Comparison of ENCODE assay signal across 1 cellular context in the genomic region with DNA sequence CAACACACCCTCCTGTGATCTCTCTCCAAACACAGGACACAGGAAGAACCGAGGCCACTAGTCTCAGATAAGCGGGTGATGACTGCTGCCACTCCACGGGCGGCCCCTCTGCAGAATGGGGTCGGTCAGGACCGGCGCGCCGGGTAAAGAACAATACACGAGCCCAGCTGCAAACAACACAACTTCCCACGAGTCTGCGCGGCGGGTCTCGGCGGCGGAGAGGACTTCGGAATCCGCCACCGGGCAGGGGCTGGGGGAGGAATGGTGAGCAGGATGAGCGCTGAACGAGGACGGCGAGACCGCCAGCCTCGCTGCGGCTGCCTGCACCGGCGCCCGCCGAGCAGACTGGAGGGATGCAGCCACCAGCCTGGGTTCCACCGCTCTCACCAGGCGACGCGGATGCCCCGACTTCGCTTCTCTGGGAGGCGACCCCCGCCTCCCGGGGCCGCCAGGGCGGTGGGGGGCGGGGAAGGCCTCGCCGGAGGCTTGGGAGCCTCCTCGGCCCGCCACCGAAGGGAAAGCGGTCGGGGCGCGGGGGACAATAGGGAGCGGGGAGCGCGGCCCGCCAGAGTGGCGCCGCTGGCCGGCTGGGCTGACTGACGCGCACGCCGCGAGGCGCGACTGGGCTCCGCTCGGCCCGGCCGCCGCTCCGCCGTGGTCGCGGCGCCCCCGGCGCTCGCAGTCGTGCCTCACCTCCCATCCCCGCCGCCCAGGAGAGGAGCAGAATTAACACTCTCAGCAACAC.
TF ChIP-seq lines count a peak whose summit lies in the region.

No MANE protein-coding gene starts in this region.

TF ChIP-seq in HepG2, 621 proteins besides CTCF, POLR2A, EP300 and RAD21 (continued from another document and continues in another):
- TF ChIP-seq, protein P1, sequence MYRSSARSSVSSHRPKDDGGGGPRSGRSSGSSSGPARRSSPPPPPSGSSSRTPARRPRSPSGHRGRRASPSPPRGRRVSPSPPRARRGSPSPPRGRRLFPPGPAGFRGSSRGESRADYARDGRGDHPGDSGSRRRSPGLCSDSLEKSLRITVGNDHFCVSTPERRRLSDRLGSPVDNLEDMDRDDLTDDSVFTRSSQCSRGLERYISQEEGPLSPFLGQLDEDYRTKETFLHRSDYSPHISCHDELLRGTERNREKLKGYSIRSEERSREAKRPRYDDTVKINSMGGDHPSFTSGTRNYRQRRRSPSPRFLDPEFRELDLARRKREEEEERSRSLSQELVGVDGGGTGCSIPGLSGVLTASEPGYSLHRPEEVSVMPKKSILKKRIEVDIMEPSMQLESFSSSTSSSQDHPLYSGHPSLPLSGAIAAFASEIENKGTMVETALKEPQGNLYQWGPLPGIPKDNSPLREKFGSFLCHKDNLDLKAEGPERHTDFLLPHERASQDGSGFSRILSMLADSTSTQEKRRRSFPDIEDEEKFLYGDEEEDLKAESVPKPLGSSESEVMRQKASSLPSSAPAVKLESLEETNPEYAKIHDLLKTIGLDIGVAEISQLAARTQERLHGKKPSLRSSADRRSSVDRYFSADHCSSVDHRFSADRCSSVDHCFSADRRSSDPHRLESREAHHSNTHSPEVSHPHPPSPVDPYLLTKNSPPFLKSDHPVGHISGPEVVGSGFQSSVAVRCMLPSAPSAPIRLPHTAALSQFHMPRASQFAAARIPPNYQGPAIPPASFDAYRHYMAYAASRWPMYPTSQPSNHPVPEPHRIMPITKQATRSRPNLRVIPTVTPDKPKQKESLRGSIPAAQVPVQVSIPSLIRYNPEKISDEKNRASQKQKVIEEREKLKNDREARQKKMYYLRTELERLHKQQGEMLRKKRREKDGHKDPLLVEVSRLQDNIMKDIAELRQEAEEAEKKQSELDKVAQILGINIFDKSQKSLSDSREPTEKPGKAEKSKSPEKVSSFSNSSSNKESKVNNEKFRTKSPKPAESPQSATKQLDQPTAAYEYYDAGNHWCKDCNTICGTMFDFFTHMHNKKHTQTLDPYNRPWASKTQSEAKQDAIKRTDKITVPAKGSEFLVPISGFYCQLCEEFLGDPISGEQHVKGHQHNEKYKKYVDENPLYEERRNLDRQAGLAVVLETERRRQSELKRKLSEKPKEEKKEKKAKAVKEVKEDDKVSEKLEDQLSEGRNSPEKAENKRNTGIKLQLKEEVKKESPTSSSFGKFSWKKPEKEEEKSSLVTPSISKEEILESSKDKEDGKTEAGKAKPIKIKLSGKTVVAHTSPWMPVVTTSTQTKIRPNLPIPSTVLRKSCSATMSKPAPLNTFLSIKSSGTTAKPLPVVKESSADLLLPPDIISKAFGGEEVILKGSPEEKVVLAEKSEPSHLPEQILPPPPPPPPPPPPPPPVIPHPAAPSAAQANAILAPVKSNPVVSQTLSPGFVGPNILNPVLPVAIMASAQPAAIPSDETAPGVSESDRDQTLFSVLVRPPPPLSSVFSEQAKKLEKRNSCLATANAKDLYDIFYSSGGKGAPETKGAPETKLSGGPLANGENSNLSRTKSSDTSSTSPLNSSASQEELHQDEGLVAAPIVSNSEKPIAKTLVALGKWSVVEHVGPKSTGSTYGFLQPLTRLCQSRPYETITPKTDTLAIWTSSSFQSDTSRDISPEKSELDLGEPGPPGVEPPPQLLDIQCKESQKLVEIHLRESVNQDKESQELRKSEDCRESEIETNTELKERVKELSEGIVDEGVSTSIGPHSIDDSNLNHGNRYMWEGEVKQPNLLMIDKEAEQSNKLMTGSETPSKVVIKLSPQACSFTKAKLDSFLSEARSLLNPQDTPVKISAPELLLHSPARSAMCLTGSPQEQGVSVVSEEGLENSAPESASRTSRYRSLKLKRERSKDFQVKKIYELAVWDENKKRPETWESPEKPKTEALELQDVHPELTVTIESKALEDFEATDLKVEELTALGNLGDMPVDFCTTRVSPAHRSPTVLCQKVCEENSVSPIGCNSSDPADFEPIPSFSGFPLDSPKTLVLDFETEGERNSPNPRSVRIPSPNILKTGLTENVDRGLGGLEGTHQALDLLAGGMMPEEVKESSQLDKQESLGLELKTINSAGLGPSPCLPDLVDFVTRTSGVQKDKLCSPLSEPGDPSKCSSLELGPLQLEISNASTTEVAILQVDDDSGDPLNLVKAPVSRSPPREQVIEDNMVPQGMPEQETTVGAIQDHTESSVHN (CRISPR knock-in tag; IDR thresholded peaks at IDR 0.05): no peak
- TF ChIP-seq ZKSCAN5 (CRISPR knock-in tag; IDR thresholded peaks at IDR 0.05) (no peak), ZNF510 (CRISPR knock-in tag; IDR thresholded peaks at IDR 0.05; ENCODE audit: low read depth) (no peak), ZNF569 (CRISPR knock-in tag; IDR thresholded peaks at IDR 0.05; ENCODE audit: borderline replicate concordance) (no peak), PTBP1 (IDR thresholded peaks at IDR 0.05; ENCODE audit: low read depth, low read length, poor library complexity, severe bottlenecking) (no peak), ZNF790 (CRISPR knock-in tag; IDR thresholded peaks at IDR 0.05; ENCODE audit: borderline replicate concordance) (0 out of 2 replicates have a peak, but pooled peaks have one; percentile 29), ZNF446 (CRISPR knock-in tag; IDR thresholded peaks at IDR 0.05) (0 out of 2 replicates have a peak, but pooled peaks have one; percentile 35), ZSCAN12 (CRISPR knock-in tag; IDR thresholded peaks at IDR 0.05) (no peak), SOX6 (IDR thresholded peaks at IDR 0.05) (no peak), SOX6 (CRISPR knock-in tag; IDR thresholded peaks at IDR 0.05) (0 out of 2 replicates have a peak, but pooled peaks have one; percentile 26), HNRNPK (IDR thresholded peaks at IDR 0.05; ENCODE audit: low read depth, low read length, poor library complexity, severe bottlenecking) (no peak), JARID2 (CRISPR knock-in tag; IDR thresholded peaks at IDR 0.05; ENCODE audit: insufficient replicate concordance) (no peak), ZNF720 (CRISPR knock-in tag; IDR thresholded peaks at IDR 0.05) (no peak), ZNF343 (CRISPR knock-in tag; IDR thresholded peaks at IDR 0.05) (peak; percentile 45; the same call in 1 of the 2 replicates), TOPORS (CRISPR knock-in tag; IDR thresholded peaks at IDR 0.05) (no peak), GABPB1 (CRISPR knock-in tag; IDR thresholded peaks at IDR 0.05) (no peak), MED8 (CRISPR knock-in tag; IDR thresholded peaks at IDR 0.05; ENCODE audit: insufficient replicate concordance) (no peak), ZNF781 (CRISPR knock-in tag; IDR thresholded peaks at IDR 0.05; ENCODE audit: borderline replicate concordance, not compliant biosample characterization) (peak; percentile 31)
- TF ChIP-seq, protein P2, sequence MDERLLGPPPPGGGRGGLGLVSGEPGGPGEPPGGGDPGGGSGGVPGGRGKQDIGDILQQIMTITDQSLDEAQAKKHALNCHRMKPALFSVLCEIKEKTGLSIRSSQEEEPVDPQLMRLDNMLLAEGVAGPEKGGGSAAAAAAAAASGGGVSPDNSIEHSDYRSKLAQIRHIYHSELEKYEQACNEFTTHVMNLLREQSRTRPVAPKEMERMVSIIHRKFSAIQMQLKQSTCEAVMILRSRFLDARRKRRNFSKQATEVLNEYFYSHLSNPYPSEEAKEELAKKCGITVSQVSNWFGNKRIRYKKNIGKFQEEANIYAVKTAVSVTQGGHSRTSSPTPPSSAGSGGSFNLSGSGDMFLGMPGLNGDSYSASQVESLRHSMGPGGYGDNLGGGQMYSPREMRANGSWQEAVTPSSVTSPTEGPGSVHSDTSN (CRISPR knock-in tag; IDR thresholded peaks at IDR 0.05): no peak
- TF ChIP-seq, protein P3, sequence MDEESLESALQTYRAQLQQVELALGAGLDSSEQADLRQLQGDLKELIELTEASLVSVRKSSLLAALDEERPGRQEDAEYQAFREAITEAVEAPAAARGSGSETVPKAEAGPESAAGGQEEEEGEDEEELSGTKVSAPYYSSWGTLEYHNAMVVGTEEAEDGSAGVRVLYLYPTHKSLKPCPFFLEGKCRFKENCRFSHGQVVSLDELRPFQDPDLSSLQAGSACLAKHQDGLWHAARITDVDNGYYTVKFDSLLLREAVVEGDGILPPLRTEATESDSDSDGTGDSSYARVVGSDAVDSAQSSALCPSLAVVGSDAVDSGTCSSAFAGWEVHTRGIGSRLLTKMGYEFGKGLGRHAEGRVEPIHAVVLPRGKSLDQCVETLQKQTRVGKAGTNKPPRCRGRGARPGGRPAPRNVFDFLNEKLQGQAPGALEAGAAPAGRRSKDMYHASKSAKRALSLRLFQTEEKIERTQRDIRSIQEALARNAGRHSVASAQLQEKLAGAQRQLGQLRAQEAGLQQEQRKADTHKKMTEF (CRISPR knock-in tag; IDR thresholded peaks at IDR 0.05): peak; percentile 34; the same call in 1 of the 2 replicates
- TF ChIP-seq, protein P4, sequence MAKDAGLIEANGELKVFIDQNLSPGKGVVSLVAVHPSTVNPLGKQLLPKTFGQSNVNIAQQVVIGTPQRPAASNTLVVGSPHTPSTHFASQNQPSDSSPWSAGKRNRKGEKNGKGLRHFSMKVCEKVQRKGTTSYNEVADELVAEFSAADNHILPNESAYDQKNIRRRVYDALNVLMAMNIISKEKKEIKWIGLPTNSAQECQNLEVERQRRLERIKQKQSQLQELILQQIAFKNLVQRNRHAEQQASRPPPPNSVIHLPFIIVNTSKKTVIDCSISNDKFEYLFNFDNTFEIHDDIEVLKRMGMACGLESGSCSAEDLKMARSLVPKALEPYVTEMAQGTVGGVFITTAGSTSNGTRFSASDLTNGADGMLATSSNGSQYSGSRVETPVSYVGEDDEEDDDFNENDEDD (CRISPR knock-in tag; IDR thresholded peaks at IDR 0.05; ENCODE audit: borderline replicate concordance): no peak
- TF ChIP-seq, protein P5, sequence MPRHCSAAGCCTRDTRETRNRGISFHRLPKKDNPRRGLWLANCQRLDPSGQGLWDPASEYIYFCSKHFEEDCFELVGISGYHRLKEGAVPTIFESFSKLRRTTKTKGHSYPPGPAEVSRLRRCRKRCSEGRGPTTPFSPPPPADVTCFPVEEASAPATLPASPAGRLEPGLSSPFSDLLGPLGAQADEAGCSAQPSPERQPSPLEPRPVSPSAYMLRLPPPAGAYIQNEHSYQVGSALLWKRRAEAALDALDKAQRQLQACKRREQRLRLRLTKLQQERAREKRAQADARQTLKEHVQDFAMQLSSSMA (CRISPR knock-in tag; IDR thresholded peaks at IDR 0.05): no peak
- TF ChIP-seq, protein P6, sequence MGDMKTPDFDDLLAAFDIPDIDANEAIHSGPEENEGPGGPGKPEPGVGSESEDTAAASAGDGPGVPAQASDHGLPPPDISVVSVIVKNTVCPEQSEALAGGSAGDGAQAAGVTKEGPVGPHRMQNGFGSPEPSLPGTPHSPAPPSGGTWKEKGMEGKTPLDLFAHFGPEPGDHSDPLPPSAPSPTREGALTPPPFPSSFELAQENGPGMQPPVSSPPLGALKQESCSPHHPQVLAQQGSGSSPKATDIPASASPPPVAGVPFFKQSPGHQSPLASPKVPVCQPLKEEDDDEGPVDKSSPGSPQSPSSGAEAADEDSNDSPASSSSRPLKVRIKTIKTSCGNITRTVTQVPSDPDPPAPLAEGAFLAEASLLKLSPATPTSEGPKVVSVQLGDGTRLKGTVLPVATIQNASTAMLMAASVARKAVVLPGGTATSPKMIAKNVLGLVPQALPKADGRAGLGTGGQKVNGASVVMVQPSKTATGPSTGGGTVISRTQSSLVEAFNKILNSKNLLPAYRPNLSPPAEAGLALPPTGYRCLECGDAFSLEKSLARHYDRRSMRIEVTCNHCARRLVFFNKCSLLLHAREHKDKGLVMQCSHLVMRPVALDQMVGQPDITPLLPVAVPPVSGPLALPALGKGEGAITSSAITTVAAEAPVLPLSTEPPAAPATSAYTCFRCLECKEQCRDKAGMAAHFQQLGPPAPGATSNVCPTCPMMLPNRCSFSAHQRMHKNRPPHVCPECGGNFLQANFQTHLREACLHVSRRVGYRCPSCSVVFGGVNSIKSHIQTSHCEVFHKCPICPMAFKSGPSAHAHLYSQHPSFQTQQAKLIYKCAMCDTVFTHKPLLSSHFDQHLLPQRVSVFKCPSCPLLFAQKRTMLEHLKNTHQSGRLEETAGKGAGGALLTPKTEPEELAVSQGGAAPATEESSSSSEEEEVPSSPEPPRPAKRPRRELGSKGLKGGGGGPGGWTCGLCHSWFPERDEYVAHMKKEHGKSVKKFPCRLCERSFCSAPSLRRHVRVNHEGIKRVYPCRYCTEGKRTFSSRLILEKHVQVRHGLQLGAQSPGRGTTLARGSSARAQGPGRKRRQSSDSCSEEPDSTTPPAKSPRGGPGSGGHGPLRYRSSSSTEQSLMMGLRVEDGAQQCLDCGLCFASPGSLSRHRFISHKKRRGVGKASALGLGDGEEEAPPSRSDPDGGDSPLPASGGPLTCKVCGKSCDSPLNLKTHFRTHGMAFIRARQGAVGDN (CRISPR knock-in tag; IDR thresholded peaks at IDR 0.05): peak; percentile 61
- TF ChIP-seq, protein P7, sequence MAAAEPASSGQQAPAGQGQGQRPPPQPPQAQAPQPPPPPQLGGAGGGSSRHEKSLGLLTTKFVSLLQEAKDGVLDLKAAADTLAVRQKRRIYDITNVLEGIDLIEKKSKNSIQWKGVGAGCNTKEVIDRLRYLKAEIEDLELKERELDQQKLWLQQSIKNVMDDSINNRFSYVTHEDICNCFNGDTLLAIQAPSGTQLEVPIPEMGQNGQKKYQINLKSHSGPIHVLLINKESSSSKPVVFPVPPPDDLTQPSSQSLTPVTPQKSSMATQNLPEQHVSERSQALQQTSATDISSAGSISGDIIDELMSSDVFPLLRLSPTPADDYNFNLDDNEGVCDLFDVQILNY (CRISPR knock-in tag; conservative IDR thresholded peaks at IDR 0.05): no peak; the same call in 1 of the 2 replicates
- TF ChIP-seq, protein P8, sequence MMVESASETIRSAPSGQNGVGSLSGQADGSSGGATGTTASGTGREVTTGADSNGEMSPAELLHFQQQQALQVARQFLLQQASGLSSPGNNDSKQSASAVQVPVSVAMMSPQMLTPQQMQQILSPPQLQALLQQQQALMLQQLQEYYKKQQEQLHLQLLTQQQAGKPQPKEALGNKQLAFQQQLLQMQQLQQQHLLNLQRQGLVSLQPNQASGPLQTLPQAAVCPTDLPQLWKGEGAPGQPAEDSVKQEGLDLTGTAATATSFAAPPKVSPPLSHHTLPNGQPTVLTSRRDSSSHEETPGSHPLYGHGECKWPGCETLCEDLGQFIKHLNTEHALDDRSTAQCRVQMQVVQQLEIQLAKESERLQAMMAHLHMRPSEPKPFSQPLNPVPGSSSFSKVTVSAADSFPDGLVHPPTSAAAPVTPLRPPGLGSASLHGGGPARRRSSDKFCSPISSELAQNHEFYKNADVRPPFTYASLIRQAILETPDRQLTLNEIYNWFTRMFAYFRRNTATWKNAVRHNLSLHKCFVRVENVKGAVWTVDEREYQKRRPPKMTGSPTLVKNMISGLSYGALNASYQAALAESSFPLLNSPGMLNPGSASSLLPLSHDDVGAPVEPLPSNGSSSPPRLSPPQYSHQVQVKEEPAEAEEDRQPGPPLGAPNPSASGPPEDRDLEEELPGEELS (CRISPR knock-in tag; IDR thresholded peaks at IDR 0.05): peak; percentile 45
- TF ChIP-seq, protein P9, sequence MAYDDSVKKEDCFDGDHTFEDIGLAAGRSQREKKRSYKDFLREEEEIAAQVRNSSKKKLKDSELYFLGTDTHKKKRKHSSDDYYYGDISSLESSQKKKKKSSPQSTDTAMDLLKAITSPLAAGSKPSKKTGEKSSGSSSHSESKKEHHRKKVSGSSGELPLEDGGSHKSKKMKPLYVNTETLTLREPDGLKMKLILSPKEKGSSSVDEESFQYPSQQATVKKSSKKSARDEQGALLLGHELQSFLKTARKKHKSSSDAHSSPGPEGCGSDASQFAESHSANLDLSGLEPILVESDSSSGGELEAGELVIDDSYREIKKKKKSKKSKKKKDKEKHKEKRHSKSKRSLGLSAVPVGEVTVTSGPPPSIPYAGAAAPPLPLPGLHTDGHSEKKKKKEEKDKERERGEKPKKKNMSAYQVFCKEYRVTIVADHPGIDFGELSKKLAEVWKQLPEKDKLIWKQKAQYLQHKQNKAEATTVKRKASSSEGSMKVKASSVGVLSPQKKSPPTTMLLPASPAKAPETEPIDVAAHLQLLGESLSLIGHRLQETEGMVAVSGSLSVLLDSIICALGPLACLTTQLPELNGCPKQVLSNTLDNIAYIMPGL (CRISPR knock-in tag; IDR thresholded peaks at IDR 0.05; ENCODE audit: borderline replicate concordance in 1 of 2, low read depth in 1 of 2): peak in 1 of 2 experiments; percentile 26; a peak in 1 of 4 replicates
